In the genomic region with DNA sequence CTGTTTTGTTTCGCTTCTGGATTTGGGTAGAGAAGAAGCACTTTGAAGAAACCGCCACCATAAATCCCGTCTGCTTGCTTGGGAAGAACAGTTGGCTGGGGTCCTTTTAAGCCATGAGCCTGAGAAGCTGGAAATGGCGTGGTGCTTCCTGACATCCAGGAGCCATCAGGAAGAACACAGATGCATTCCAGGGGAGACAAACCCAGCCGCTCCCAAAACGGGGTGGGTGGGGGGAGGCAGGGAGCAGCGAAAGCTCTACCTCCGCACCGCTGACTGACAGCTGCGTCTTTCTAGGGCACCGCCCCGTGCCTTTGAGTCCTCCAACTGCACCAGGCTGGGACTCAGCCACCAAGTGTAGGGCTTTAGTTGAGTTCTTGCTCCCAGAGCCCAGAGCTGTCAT, we compare ENCODE assay signal across 22 cellular contexts.
"Had no signal": no experiment of that assay in that cellular context is flagged by ENCODE, and none has a peak within 500 bp of the region (broad histone marks: within the 10 kb centered on the region; RNA-seq: fewer than 3 reads in every experiment).

No MANE protein-coding gene starts in this region.

- DNase-seq: activated CD4-positive, alpha-beta memory T cell treated with anti-CD3 and anti-CD28 coated beads, Interleukin-2, amount 10 ng/mL, durations not matched to agents 7 days and 5 days; activated CD4-positive, alpha-beta T cell treated with anti-CD3 and anti-CD28 coated beads for 48 hours; activated CD4-positive, CD25-positive, alpha-beta regulatory T cell; activated CD8-positive, alpha-beta memory T cell treated with anti-CD3 and anti-CD28 coated beads, Interleukin-2, amount 10 ng/mL, durations not matched to agents 7 days and 5 days; activated naive CD4-positive, alpha-beta T cell treated with Interleukin-2 at 50 U/mL for 16 hours; activated T-cell treated with anti-CD3 and anti-CD28 coated beads, Interleukin-2, amount 50 U/mL, for 1 hour; anterior cingulate cortex; brain microvascular endothelial cell; central memory CD4-positive, alpha-beta T cell; colonic mucosa; endodermal cell; islet precursor cell; natural killer cell; occipital lobe; stimulated activated CD4-positive, alpha-beta T cell treated with anti-CD3 and anti-CD28 coated beads, Interleukin-2, amount 100 ng/mL, for 24 hours; stimulated activated naive CD4-positive, alpha-beta T cell treated with Interleukin-2 at 50 U/mL for 16 hours; T-helper 1 cell; T-helper 9 cell; upper lobe of right lung had no signal

- H3K27me3 ChIP-seq: colonic mucosa, hepatocyte, upper lobe of right lung had no signal

- H3K9me3 ChIP-seq: colonic mucosa, upper lobe of right lung had no signal

- H3K4me3 ChIP-seq: colonic mucosa, hepatocyte, upper lobe of right lung had no signal

- H3K36me3 ChIP-seq: brain microvascular endothelial cell, colonic mucosa, upper lobe of right lung had no signal

- H3K27ac ChIP-seq: brain microvascular endothelial cell, colonic mucosa, epithelial cell of prostate, hepatocyte, upper lobe of right lung had no signal

- ATAC-seq: activated CD8-positive, alpha-beta memory T cell treated with anti-CD3 and anti-CD28 coated beads, Interleukin-2, amount 10 ng/mL, durations not matched to agents 7 days and 5 days; activated T-helper 17 cell treated with anti-CD3 and anti-CD28 coated beads, Interleukin-2, amount 50 U/mL, for 72 hours; natural killer cell; upper lobe of right lung had no signal
